8 cellular contexts compared by ENCODE assay signal in the genomic region with DNA sequence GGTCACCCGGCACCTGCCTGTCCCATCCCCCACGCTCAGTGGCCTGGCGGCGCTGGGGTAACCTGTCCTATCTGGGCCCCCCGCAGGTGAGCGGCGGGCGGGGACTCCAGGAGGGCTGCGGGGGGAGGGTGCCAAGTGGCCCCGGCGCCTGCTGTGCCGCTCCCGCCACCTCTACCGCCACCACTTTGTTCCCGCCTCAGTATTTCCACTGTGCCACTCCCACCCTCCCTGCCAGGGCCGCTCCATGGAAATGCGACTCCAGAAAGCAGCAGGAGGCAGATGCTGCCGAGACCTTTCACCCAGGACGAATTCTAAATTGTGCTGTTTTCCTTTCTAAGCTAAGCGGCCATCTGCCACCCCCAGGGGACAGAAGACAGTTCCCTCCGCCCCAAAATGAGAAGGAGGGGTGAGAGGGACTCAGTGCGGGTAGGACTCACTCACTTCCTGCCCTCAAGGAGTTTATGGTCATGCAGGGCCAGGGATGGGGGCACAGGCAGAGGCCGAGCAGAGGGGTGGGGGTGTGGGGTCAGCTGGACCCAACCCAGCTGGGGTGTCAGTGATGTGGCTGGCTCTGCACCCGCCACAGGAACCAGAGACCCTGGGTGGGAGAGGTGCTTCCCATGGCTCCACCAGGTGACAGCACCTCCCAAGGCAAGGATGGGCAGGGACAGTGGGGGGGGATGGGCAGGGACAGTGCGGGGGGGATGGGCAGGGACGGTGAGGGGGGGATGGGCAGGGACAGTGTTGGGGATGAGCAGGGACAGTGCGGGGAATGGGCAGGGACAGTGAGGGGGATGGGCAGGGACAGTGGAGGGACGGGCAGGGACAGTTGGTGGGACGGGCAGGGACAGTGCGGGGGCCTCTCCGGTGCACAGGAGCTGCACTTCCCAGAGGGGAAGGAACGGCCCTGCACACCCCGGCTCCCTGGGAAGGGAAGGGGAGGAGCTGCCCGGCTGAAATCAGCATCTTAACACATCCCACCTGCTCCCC. TPM values are rescaled to one million over a fixed set of nuclear protein-coding genes. Genes with fewer than 3 reads are reported as not detected.
DNase-seq lines count a peak whose midpoint lies in the region; ATAC-seq and TF ChIP-seq lines count a peak whose summit lies in the region.

No MANE protein-coding gene starts in this region.

- peak overlapping the region in 1 of 2 donors; percentile 79 for H3K27ac ChIP-seq in breast epithelium

- no peak for ATAC-seq in activated naive CD8-positive, alpha-beta T cell treated with anti-CD3 and anti-CD28 coated beads, Interleukin-2, amount 50 U/mL, for 24 hours
- ATAC-seq in HG02885 (IDR thresholded peaks at IDR 0.05; ENCODE audit: poor library complexity, unreplicated experiment) (no peak), HG02798 (IDR thresholded peaks at IDR 0.05; ENCODE audit: poor library complexity, unreplicated experiment) (no peak)

- H3K27me3 ChIP-seq in breast epithelium = no peaks in the 10 kb centered on the region

- no peaks in the 10 kb centered on the region for H3K9me3 ChIP-seq in breast epithelium

- TF ChIP-seq EP300 in Ishikawa (IDR thresholded peaks at IDR 0.05; ENCODE audit: borderline replicate concordance) = peak; percentile 97

- TF ChIP-seq RAD21 in Ishikawa (IDR thresholded peaks at IDR 0.05; ENCODE audit: low read depth) = no peak; the same call in 1 of the 2 replicates

- no peaks in the 10 kb centered on the region for H3K27me3 Mint-ChIP-seq in activated naive CD8-positive, alpha-beta T cell treated with anti-CD3 and anti-CD28 coated beads, Interleukin-2, amount 50 U/mL, for 24 hours

- no peak for TF ChIP-seq POLR2A in breast epithelium (IDR thresholded peaks at IDR 0.05)

- peaks cover 34% of the 10 kb centered on the region for H3K4me1 Mint-ChIP-seq in activated naive CD8-positive, alpha-beta T cell treated with anti-CD3 and anti-CD28 coated beads, Interleukin-2, amount 50 U/mL, for 24 hours

- DNase-seq in COR-L47 (lab: John Stamatoyannopoulos, UW) (peak; percentile 60), myocyte (ENCODE audit: low read depth) (peak; percentile 32), kidney tubule cell (ENCODE audit: low spot score) (no peak), breast epithelium (ENCODE audit: low spot score in 2 of 2) (no peak)
- no peak for DNase-seq in activated naive CD8-positive, alpha-beta T cell treated with anti-CD3 and anti-CD28 coated beads, Interleukin-2, amount 50 U/mL, for 24 hours

- intact Hi-C loops in breast epithelium (cut with DNase I; ENCODE audit: low total_unique reads) = loop anchor here (1.0 kb wide), 1 partner anchor 42 kb away; no protein-coding TSS in a partner anchor

- H3K4me3 Mint-ChIP-seq in activated naive CD8-positive, alpha-beta T cell treated with anti-CD3 and anti-CD28 coated beads, Interleukin-2, amount 50 U/mL, for 24 hours = peak overlapping the region; percentile 11

- no peaks in the 10 kb centered on the region for H3K9me3 Mint-ChIP-seq in activated naive CD8-positive, alpha-beta T cell treated with anti-CD3 and anti-CD28 coated beads, Interleukin-2, amount 50 U/mL, for 24 hours

- no peak overlapping the region for H3K4me3 ChIP-seq in breast epithelium

- H3K27ac Mint-ChIP-seq in activated naive CD8-positive, alpha-beta T cell treated with anti-CD3 and anti-CD28 coated beads, Interleukin-2, amount 50 U/mL, for 24 hours = peak overlapping the region; percentile 52

- no peak for TF ChIP-seq CTCF in breast epithelium (IDR thresholded peaks at IDR 0.05)

- no peaks in the 10 kb centered on the region for H3K36me3 ChIP-seq in breast epithelium

- no peaks in the 10 kb centered on the region for H3K36me3 Mint-ChIP-seq in activated naive CD8-positive, alpha-beta T cell treated with anti-CD3 and anti-CD28 coated beads, Interleukin-2, amount 50 U/mL, for 24 hours (ENCODE audit: low read depth)

- H3K4me1 ChIP-seq in breast epithelium = no peaks in the 10 kb centered on the region

TF ChIP-seq in Ishikawa, 13 proteins besides CTCF, POLR2A, EP300 and RAD21:
- peak; percentile 2; the same call in 1 of the 2 replicates for TF ChIP-seq USF1 (IDR thresholded peaks at IDR 0.05)
- TF ChIP-seq TEAD4 (IDR thresholded peaks at IDR 0.05) = peak; percentile 75
- TF ChIP-seq CEBPB (IDR thresholded peaks at IDR 0.05) = no peak
- TF ChIP-seq EGR1 (IDR thresholded peaks at IDR 0.05) = peak; percentile 58; the same call in 1 of the 2 replicates
- peak; percentile 98 for TF ChIP-seq TCF12 (IDR thresholded peaks at IDR 0.05; ENCODE audit: low read depth)
- peak; percentile 92 for TF ChIP-seq FOXM1 (IDR thresholded peaks at IDR 0.05; ENCODE audit: borderline replicate concordance, low read depth)
- TF ChIP-seq NFIC (IDR thresholded peaks at IDR 0.05) = peak; percentile 89
- TF ChIP-seq, protein P1, sequence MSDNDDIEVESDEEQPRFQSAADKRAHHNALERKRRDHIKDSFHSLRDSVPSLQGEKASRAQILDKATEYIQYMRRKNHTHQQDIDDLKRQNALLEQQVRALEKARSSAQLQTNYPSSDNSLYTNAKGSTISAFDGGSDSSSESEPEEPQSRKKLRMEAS (IDR thresholded peaks at IDR 0.05) = peak; percentile 74
- TF ChIP-seq YY1 (IDR thresholded peaks at IDR 0.05; ENCODE audit: low read depth) = no peak
- TF ChIP-seq, protein P2, sequence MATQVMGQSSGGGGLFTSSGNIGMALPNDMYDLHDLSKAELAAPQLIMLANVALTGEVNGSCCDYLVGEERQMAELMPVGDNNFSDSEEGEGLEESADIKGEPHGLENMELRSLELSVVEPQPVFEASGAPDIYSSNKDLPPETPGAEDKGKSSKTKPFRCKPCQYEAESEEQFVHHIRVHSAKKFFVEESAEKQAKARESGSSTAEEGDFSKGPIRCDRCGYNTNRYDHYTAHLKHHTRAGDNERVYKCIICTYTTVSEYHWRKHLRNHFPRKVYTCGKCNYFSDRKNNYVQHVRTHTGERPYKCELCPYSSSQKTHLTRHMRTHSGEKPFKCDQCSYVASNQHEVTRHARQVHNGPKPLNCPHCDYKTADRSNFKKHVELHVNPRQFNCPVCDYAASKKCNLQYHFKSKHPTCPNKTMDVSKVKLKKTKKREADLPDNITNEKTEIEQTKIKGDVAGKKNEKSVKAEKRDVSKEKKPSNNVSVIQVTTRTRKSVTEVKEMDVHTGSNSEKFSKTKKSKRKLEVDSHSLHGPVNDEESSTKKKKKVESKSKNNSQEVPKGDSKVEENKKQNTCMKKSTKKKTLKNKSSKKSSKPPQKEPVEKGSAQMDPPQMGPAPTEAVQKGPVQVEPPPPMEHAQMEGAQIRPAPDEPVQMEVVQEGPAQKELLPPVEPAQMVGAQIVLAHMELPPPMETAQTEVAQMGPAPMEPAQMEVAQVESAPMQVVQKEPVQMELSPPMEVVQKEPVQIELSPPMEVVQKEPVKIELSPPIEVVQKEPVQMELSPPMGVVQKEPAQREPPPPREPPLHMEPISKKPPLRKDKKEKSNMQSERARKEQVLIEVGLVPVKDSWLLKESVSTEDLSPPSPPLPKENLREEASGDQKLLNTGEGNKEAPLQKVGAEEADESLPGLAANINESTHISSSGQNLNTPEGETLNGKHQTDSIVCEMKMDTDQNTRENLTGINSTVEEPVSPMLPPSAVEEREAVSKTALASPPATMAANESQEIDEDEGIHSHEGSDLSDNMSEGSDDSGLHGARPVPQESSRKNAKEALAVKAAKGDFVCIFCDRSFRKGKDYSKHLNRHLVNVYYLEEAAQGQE (IDR thresholded peaks at IDR 0.05; ENCODE audit: low read depth) = no peak
- peak; percentile 92 for TF ChIP-seq ZBTB7A (IDR thresholded peaks at IDR 0.05; ENCODE audit: low read depth)
- TF ChIP-seq CREB1 (IDR thresholded peaks at IDR 0.05; ENCODE audit: low read depth) = 0 out of 2 replicates have a peak, but pooled peaks have one; percentile 37
- no peak for TF ChIP-seq TAF1 (IDR thresholded peaks at IDR 0.05; ENCODE audit: low read depth)
TF ChIP-seq in Ishikawa: peak in this region for 9.

RNA-seq across cellular contexts. Expression of gene NOTCH1, which starts 17.8 kb away (rescaled TPM):
- 6.2 and 16.0 TPM in 2 replicates for total RNA-seq in myocyte
- polyA plus RNA-seq in myocyte (2012) = 3.8 TPM
- 10 to 100 TPM; 12.6 to 33.8 (median 21.1) TPM for total RNA-seq in breast epithelium

RNA-seq across cellular contexts. Expression of gene SEC16A, which starts 45.2 kb away (rescaled TPM):
- total RNA-seq in myocyte = 25.3 and 26.9 TPM in 2 replicates
- 45.1 TPM for polyA plus RNA-seq in myocyte (2012)
- total RNA-seq in breast epithelium = 10 to 100 TPM; 41.9 to 55.1 (median 42.9) TPM

Comparison
In these comparisons a context has a peak if more than half of its experiments do, and no peak if none do; other contexts are left out.
1. DNase-seq: peak in COR-L47 (single experiment) and myocyte (single experiment); none in activated naive CD8-positive, alpha-beta T cell treated with anti-CD3 and anti-CD28 coated beads, Interleukin-2, amount 50 U/mL, for 24 hours (single experiment), kidney tubule cell (single experiment) and breast epithelium (0 of 2).